In the genomic region with DNA sequence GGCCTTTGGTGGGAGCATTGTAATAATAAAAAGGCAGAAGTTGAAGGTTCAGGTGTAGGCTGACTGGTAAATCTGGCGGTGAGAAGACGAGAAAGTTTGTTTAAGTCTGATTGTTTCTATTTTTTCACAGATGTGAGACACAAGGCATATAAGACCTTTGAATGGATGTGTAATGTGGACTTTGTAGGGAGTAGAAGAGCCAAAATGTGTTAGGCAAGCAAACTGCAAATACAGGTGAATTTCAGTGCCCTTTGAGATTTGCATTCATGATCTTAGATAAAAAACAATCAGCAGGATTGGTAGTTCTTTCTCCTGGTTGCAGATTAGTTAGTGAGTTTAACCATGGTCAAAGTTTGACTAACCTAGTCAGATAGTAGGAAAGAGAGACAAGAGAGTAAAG, we compare ENCODE assay signal across 9 cellular contexts.
"Had no signal": no experiment of that assay in that cellular context is flagged by ENCODE, and none has a peak within 500 bp of the region (broad histone marks: within the 10 kb centered on the region; RNA-seq: fewer than 3 reads in every experiment).

No MANE protein-coding gene starts in this region.

- H3K36me3 ChIP-seq: HAP-1 had no signal

- H3K27ac ChIP-seq: GM23248, HL-60 had no signal

- H3K27ac Mint-ChIP-seq: HFFc6 had no signal

- H3K4me1 ChIP-seq: HAP-1 had no signal

- H3K9me3 ChIP-seq: HAP-1 had no signal

- H3K4me3 Mint-ChIP-seq: HFFc6 had no signal

- H3K9ac ChIP-seq: GM23248 had no signal

- H3K4me3 ChIP-seq: GM23248, HAP-1, K562 had no signal

- ATAC-seq: HCT116, K562 had no signal

- DNase-seq: GM23248, GOT3, H7, HFFc6, IMR-90 had no signal
